8 cellular contexts compared by ENCODE assay signal in genomic region chr10:43348511-43349312, GRCh38. TPM values are rescaled to one million over a fixed set of nuclear protein-coding genes. Genes with fewer than 3 reads are reported as not detected.
DNase-seq lines count a peak whose midpoint lies in the region; ATAC-seq, FAIRE-seq and TF ChIP-seq lines count a peak whose summit lies in the region.

No MANE protein-coding gene starts in this region.

- peaks cover 5% of the 10 kb centered on the region for H3K36me3 Mint-ChIP-seq in T-helper 2 cell treated with Interferon-gamma antibody and Interleukin-4, amounts not matched to agents 5 μg/mL and 100 μg/mL, for 36 hours (ENCODE audit: low read depth)

- peak; percentile 99 for ATAC-seq in HG02798 (IDR thresholded peaks at IDR 0.05; ENCODE audit: poor library complexity, unreplicated experiment)

- H3K4me3 ChIP-seq in ascending aorta = no peak overlapping the region
- no peak overlapping the region for H3K4me3 ChIP-seq in small intestine (ENCODE audit: low read depth in 1 of 2, low read length in 2 of 2)

- H3K27ac Mint-ChIP-seq in T-helper 2 cell treated with Interferon-gamma antibody and Interleukin-4, amounts not matched to agents 5 μg/mL and 100 μg/mL, for 36 hours = peak overlapping the region; percentile 72

- no peaks in the 10 kb centered on the region for H3K9me3 ChIP-seq in ascending aorta
- H3K9me3 ChIP-seq in small intestine (ENCODE audit: control insufficient read depth, low read depth) = no peaks in the 10 kb centered on the region

- H3K4me1 ChIP-seq in ascending aorta (no peaks in the 10 kb centered on the region), small intestine (ENCODE audit: control insufficient read depth in 2 of 2, insufficient read depth in 1 of 2, low read depth in 1 of 2, low read length in 1 of 2) (no peaks in the 10 kb centered on the region)

- no peaks in the 10 kb centered on the region for H3K27me3 ChIP-seq in ascending aorta
- H3K27me3 ChIP-seq in small intestine (ENCODE audit: control insufficient read depth in 2 of 2, insufficient read depth in 2 of 2, low read length in 2 of 2) = no peaks in the 10 kb centered on the region

- H3K27ac ChIP-seq in ascending aorta (no peak overlapping the region), small intestine (ENCODE audit: low read depth in 1 of 2, low read length in 1 of 2) (no peak overlapping the region)

- H3K4me1 Mint-ChIP-seq in T-helper 2 cell treated with Interferon-gamma antibody and Interleukin-4, amounts not matched to agents 5 μg/mL and 100 μg/mL, for 36 hours (ENCODE audit: low read depth) = peaks cover 39% of the 10 kb centered on the region

- H3K9me3 Mint-ChIP-seq in T-helper 2 cell treated with Interferon-gamma antibody and Interleukin-4, amounts not matched to agents 5 μg/mL and 100 μg/mL, for 36 hours = no peaks in the 10 kb centered on the region

- WGBS in small intestine, 3 donors = 53 to 55% (median 53%) methylated on average over 13 of the region's 13 CpGs

- H3K36me3 ChIP-seq in ascending aorta (no peaks in the 10 kb centered on the region), small intestine (ENCODE audit: control insufficient read depth in 2 of 2, insufficient read depth in 2 of 2, low read length in 2 of 2) (no peaks in the 10 kb centered on the region)

- peak; percentile 52 to 67 (median 66) for TF ChIP-seq CTCF in ascending aorta (IDR thresholded peaks at IDR 0.05)

- DNase-seq in NCI-H2171 treated with DMSO at 0.1 percent for 48 hours (lab: John Stamatoyannopoulos, UW) (peak; percentile 40), NCI-H2171 (lab: John Stamatoyannopoulos, UW) (no peak), NCI-H1417 (lab: John Stamatoyannopoulos, UW) (peak; percentile 51 to 78 (median 63)), ascending aorta (ENCODE audit: low spot score in 2 of 2) (peak; percentile 14 to 84), hippocampal formation (lab: John Stamatoyannopoulos, UW) (peak; percentile 94 to 95), small intestine (peak; percentile 89)
- DNase-seq in T-helper 2 cell treated with Interferon-gamma antibody and Interleukin-4, amounts not matched to agents 5 μg/mL and 100 μg/mL, for 36 hours (ENCODE audit: low spot score) = peak; percentile 81

- H3K27me3 Mint-ChIP-seq in T-helper 2 cell treated with Interferon-gamma antibody and Interleukin-4, amounts not matched to agents 5 μg/mL and 100 μg/mL, for 36 hours (ENCODE audit: low read depth) = peaks cover 19% of the 10 kb centered on the region

- no peak overlapping the region for H3K4me3 Mint-ChIP-seq in T-helper 2 cell treated with Interferon-gamma antibody and Interleukin-4, amounts not matched to agents 5 μg/mL and 100 μg/mL, for 36 hours

- intact Hi-C loops in ascending aorta (cut with DNase I) = no loop called here

- no peak for FAIRE-seq in small intestine (lab: Jason Lieb, UNC)

RNA-seq across cellular contexts. Expression of gene FXYD4, which starts 22.7 kb away (rescaled TPM):
- not detected for total RNA-seq in ascending aorta
- under 1 TPM in 1 of 3 donors, not detected in 2; 0.10 TPM for polyA plus RNA-seq in small intestine
